ENCODE assay signal across 31 cellular contexts in the genomic region with DNA sequence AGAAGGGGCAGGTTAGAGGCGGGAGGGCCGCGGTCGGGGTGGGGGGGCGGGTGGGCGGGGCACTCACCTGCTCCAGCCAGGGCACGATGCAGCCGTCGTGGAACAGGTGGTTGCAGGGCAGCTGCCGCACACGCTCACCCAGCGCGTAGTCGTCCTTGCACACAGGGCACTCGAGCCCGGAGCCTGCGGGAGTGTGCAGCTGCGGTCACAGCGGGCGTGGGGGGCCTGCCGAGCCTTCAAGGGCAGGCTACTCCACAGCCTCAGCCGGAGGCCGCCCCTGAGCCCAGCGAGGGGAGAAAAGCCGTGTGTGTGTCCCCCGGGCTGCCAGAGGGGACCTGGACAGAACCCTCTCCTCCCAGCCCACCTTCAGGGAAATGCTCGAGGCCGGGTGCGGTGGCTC. TPM values are rescaled to one million over a fixed set of nuclear protein-coding genes. Genes with fewer than 3 reads are reported as not detected.
"Had no signal": no experiment of that assay in that cellular context is flagged by ENCODE, and none has a peak within 500 bp of the region (broad histone marks: within the 10 kb centered on the region; RNA-seq: fewer than 3 reads in every experiment).

No MANE protein-coding gene starts in this region.

- H3K27ac ChIP-seq: adrenal gland, body of pancreas, breast epithelium had no signal

- H3K36me3 ChIP-seq: breast epithelium, MG63 had no signal

- H3K4me3 ChIP-seq: adrenal gland, body of pancreas, breast epithelium, MG63 had no signal

- FAIRE-seq: astrocyte, TTC549 had no signal

- DNase-seq: activated CD4-positive, alpha-beta T cell treated with anti-CD3 and anti-CD28 coated beads for 36 hours; activated CD4-positive, alpha-beta T cell treated with anti-CD3 and anti-CD28 coated beads, Interleukin-2, amount 10 ng/mL, durations not matched to agents 7 days and 5 days; activated CD4-positive, alpha-beta T cell treated with anti-CD3 and anti-CD28 coated beads, Interleukin-2, amount 50 U/mL, for 48 hours; activated CD8-positive, alpha-beta T cell treated with anti-CD3 and anti-CD28 coated beads, Interleukin-2, amount 10 ng/mL, durations not matched to agents 7 days and 5 days; activated gamma-delta T cell treated with Interleukin-2 at 50 U/mL for 16 hours; activated naive CD4-positive, alpha-beta T cell treated with anti-CD3 and anti-CD28 coated beads for 36 hours; activated T-cell treated with anti-CD3 and anti-CD28 coated beads, Interleukin-2, amount 50 U/mL, for 24 hours; adrenal gland; body of pancreas; Kasumi-1; KG1; MG63; NCI-H1048; NCI-H1105 treated with DMSO at 0.1 percent for 48 hours; NCI-H1436; NCI-H1694; NCI-H2029; NCI-H345; NCI-H524 treated with DMSO at 0.1 percent for 48 hours; OCI-M1; Right ventricle myocardium superior; SW 1271; T-helper 1 cell had no signal

- H3K9me3 ChIP-seq: adrenal gland, body of pancreas, breast epithelium, MG63 had no signal

- H3K27me3 ChIP-seq: adrenal gland, body of pancreas, breast epithelium, MG63 had no signal

- H3K4me1 ChIP-seq: adrenal gland, body of pancreas, breast epithelium had no signal

RNA-seq across cellular contexts. Expression of a gene that starts 8.6 kb away (rescaled TPM):
- total RNA-seq: activated CD4-positive, alpha-beta T cell treated with anti-CD3 and anti-CD28 coated beads for 36 hours; activated CD8-positive, alpha-beta T cell treated with anti-CD3 and anti-CD28 coated beads, Interleukin-2, amount 10 ng/mL, durations not matched to agents 7 days and 5 days; activated naive CD4-positive, alpha-beta T cell treated with anti-CD3 and anti-CD28 coated beads for 36 hours; activated naive CD4-positive, alpha-beta T cell treated with anti-CD3 and anti-CD28 coated beads, Interleukin-2, amount 50 U/mL, for 72 hours; activated T-helper 1 cell treated with anti-CD3 and anti-CD28 coated beads, Interleukin-12 subunit alpha, Interleukin-12 subunit beta, Interleukin-2, Interleukin-4 antibody, amounts not matched to agents 30 ng/mL and 10 ng/mL and 1 ng/mL, durations not matched to agents 14 hours and 24 hours and 36 hours; body of pancreas; cardiac septum; NCI-H460; Right ventricle myocardium superior; T-helper 2 cell treated with Interferon-gamma antibody and Interleukin-4, amounts not matched to agents 100 ng/mL and 5 ng/mL, for 36 hours had no signal

RNA-seq across cellular contexts. Expression of a gene that starts 46.9 kb away (rescaled TPM):
- total RNA-seq: activated CD4-positive, alpha-beta T cell treated with anti-CD3 and anti-CD28 coated beads for 36 hours; activated CD4-positive, alpha-beta T cell treated with anti-CD3 and anti-CD28 coated beads, Interleukin-2, amount 10 ng/mL, durations not matched to agents 7 days and 5 days; activated CD8-positive, alpha-beta T cell treated with anti-CD3 and anti-CD28 coated beads, Interleukin-2, amount 10 ng/mL, durations not matched to agents 7 days and 5 days; activated naive CD4-positive, alpha-beta T cell treated with anti-CD3 and anti-CD28 coated beads for 36 hours; activated naive CD4-positive, alpha-beta T cell treated with anti-CD3 and anti-CD28 coated beads, Interleukin-2, amount 50 U/mL, for 72 hours; activated T-helper 1 cell treated with anti-CD3 and anti-CD28 coated beads, Interleukin-12 subunit alpha, Interleukin-12 subunit beta, Interleukin-2, Interleukin-4 antibody, amounts not matched to agents 30 ng/mL and 10 ng/mL and 1 ng/mL, durations not matched to agents 14 hours and 24 hours and 36 hours; astrocyte; body of pancreas; breast epithelium; cardiac septum; NCI-H460; Right ventricle myocardium superior; T-helper 2 cell treated with Interferon-gamma antibody and Interleukin-4, amounts not matched to agents 100 ng/mL and 5 ng/mL, for 36 hours had no signal
